ENCODE assay signal across 2 cellular contexts in the genomic region with DNA sequence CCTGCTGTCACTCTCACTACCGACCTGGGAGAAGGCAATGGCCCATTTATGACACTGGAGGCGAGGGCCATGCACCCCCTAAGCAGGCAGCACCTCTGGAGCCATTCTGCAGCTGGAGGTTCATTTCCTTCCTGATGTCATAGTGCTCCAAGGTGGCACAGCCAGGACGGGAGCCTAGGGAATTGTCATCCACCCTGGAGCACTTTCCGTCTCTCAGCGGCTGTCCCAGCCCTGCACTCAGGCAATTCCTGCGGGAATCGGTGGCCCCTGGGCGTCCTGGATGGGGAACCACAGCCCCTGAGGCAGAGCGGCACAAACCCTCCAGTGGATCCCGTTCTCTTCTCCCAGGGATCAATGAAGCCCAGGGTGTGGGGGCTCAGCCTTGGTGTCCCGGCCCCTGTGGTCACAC. TPM values are rescaled to one million over a fixed set of nuclear protein-coding genes. Genes with fewer than 3 reads are reported as not detected.
"Had no signal": no experiment of that assay in that cellular context is flagged by ENCODE, and none has a peak within 500 bp of the region (broad histone marks: within the 10 kb centered on the region; RNA-seq: fewer than 3 reads in every experiment).

No MANE protein-coding gene starts in this region.

RNA-seq across cellular contexts. Expression of a gene that starts 23.5 kb away (rescaled TPM):
- total RNA-seq: activated T-helper 17 cell treated with anti-CD3 and anti-CD28 coated beads, Interleukin-2, amount 50 U/mL, for 72 hours; T-helper 1 cell treated with Interleukin-12 subunit alpha and Interleukin-12 subunit beta and Interleukin-4 antibody, amounts not matched to agents 30 ng/mL and 1 ng/mL, for 36 hours had no signal
